In genomic region chr3:32500880-32501784, GRCh38 we compare ENCODE assay signal across 8 cellular contexts. TPM values are rescaled to one million over a fixed set of nuclear protein-coding genes. Genes with fewer than 3 reads are reported as not detected.
A peak's percentile ranks its signal among the peaks of the same experiment; 100 is the strongest.
DNase-seq lines count a peak whose midpoint lies in the region; ATAC-seq, FAIRE-seq and TF ChIP-seq lines count a peak whose summit lies in the region.

No MANE protein-coding gene starts in this region.

- peaks cover 48% of the 10 kb centered on the region for H3K4me1 Mint-ChIP-seq in stimulated activated memory B cell treated with anti-CD40 and anti-IgM and Interleukin-4, amounts not matched to agents 10 μg/mL and 1 μg/mL and 100 μg/mL, for 72 hours

- H3K36me3 ChIP-seq in WERI-Rb-1 (peaks cover 3% of the 10 kb centered on the region; the same call in 1 of the 2 replicates), right atrium auricular region (no peaks in the 10 kb centered on the region)

- H3K27ac ChIP-seq in HL-60 (replicated peaks) (peak overlapping the region; percentile 99), WERI-Rb-1 (no peak overlapping the region), right atrium auricular region (peak overlapping the region; percentile 99)

- TF ChIP-seq POLR2A in GM12891 (IDR thresholded peaks at IDR 0.05; ENCODE audit: low read depth, low read length), result no peak

- no peak for ATAC-seq in stimulated activated memory B cell treated with anti-CD40 and anti-IgM and Interleukin-4, amounts not matched to agents 10 μg/mL and 1 μg/mL and 100 μg/mL, for 72 hours
- ATAC-seq in GM19351 (IDR thresholded peaks at IDR 0.05; ENCODE audit: unreplicated experiment) (no peak), HG03342 (IDR thresholded peaks at IDR 0.05; ENCODE audit: unreplicated experiment) (no peak)

- peak overlapping the region; percentile 95 for H3K4me3 Mint-ChIP-seq in stimulated activated memory B cell treated with anti-CD40 and anti-IgM and Interleukin-4, amounts not matched to agents 10 μg/mL and 1 μg/mL and 100 μg/mL, for 72 hours

- DNase-seq in HL-60 (ENCODE audit: low read depth in 1 of 2, low spot score in 1 of 2), result peak; percentile 52 to 77
- no peak for DNase-seq in WERI-Rb-1
- no peak for DNase-seq in right atrium auricular region (ENCODE audit: low spot score)
- DNase-seq in GM12891 (ENCODE audit: insufficient read length, low spot score), result no peak
- DNase-seq in COLO829 (ENCODE audit: low spot score), result no peak

- H3K27me3 ChIP-seq in HL-60 (ENCODE audit: insufficient read depth, poor library complexity, severe bottlenecking) (no peaks in the 10 kb centered on the region), WERI-Rb-1 (ENCODE audit: insufficient read depth, low read depth, severe bottlenecking) (no peaks in the 10 kb centered on the region), right atrium auricular region (no peaks in the 10 kb centered on the region)

- peak overlapping the region; percentile 83 for H3K27ac Mint-ChIP-seq in stimulated activated memory B cell treated with anti-CD40 and anti-IgM and Interleukin-4, amounts not matched to agents 10 μg/mL and 1 μg/mL and 100 μg/mL, for 72 hours

- H3K4me3 ChIP-seq in HL-60 (replicated peaks; ENCODE audit: insufficient read depth, low read length) (peak overlapping the region; percentile 63), WERI-Rb-1 (ENCODE audit: low read depth, low read length) (peak overlapping the region; percentile 69), right atrium auricular region (peak overlapping the region; percentile 94 to 97)

- H3K27me3 Mint-ChIP-seq in stimulated activated memory B cell treated with anti-CD40 and anti-IgM and Interleukin-4, amounts not matched to agents 10 μg/mL and 1 μg/mL and 100 μg/mL, for 72 hours, result no peaks in the 10 kb centered on the region

- H3K9me3 Mint-ChIP-seq in stimulated activated memory B cell treated with anti-CD40 and anti-IgM and Interleukin-4, amounts not matched to agents 10 μg/mL and 1 μg/mL and 100 μg/mL, for 72 hours, result no peaks in the 10 kb centered on the region

- no peak for FAIRE-seq in GM12891 (lab: Jason Lieb, UNC)

- H3K9me3 ChIP-seq in WERI-Rb-1 (ENCODE audit: severe bottlenecking) (no peaks in the 10 kb centered on the region), right atrium auricular region (no peaks in the 10 kb centered on the region)

- H3K36me3 Mint-ChIP-seq in stimulated activated memory B cell treated with anti-CD40 and anti-IgM and Interleukin-4, amounts not matched to agents 10 μg/mL and 1 μg/mL and 100 μg/mL, for 72 hours, result peaks cover 35% of the 10 kb centered on the region

- H3K4me1 ChIP-seq in right atrium auricular region, result peaks cover 0 to 10% of the 10 kb centered on the region in 2 donors

- TF ChIP-seq CTCF in HL-60 (IDR thresholded peaks at IDR 0.05; ENCODE audit: insufficient read depth, low read length) (no peak), WERI-Rb-1 (IDR thresholded peaks at IDR 0.05; ENCODE audit: low read depth, low read length) (no peak), right atrium auricular region (IDR thresholded peaks at IDR 0.05) (no peak)

TF ChIP-seq in GM12891, 5 proteins besides CTCF, POLR2A, EP300 and RAD21:
- no peak for TF ChIP-seq POU2F2 (IDR thresholded peaks at IDR 0.05; ENCODE audit: low read depth, low read length)
- no peak for TF ChIP-seq POLR2AphosphoS5 (IDR thresholded peaks at IDR 0.05; ENCODE audit: low read depth, low read length)
- TF ChIP-seq TAF1 (IDR thresholded peaks at IDR 0.05; ENCODE audit: low read depth, low read length), result no peak
- TF ChIP-seq PAX5 (IDR thresholded peaks at IDR 0.05; ENCODE audit: insufficient read depth, low read length, severe bottlenecking), result no peak
- TF ChIP-seq SPI1 (IDR thresholded peaks at IDR 0.05; ENCODE audit: low read depth, low read length), result no peak

RNA-seq across cellular contexts. Expression of gene CMTM6, which starts 1.5 kb away (rescaled TPM):
- 10 to 100 TPM; 16.6 to 25.9 TPM for total RNA-seq in right atrium auricular region
- 21.3 TPM for polyA plus RNA-seq in GM12891 (2012; ENCODE audit: low read depth, missing spikeins)

Comparison
In these comparisons a context has a peak if more than half of its experiments do, and no peak if none do; other contexts are left out.
1. DNase-seq: peak in HL-60 (2 of 2); none in WERI-Rb-1 (single experiment), right atrium auricular region (single experiment), GM12891 (single experiment) and COLO829 (single experiment).
2. Peak in every context shown above with its lines, with median percentiles within 50 percentile points of each other: H3K4me3 ChIP-seq.